ENCODE assay signal across 14 cellular contexts in genomic region chr22:47055921-47056320, GRCh38.
"Had no signal": no experiment of that assay in that cellular context is flagged by ENCODE, and none has a peak within 500 bp of the region (broad histone marks: within the 10 kb centered on the region; RNA-seq: fewer than 3 reads in every experiment).

No MANE protein-coding gene starts in this region.

- ATAC-seq: activated naive CD4-positive, alpha-beta T cell treated with anti-CD3 and anti-CD28 coated beads, Interleukin-2, amount 50 U/mL, for 72 hours; effector memory CD8-positive, alpha-beta T cell; natural killer cell treated with Interleukin-12 subunit alpha and Interleukin-12 subunit beta and Interleukin-15 and Interleukin-18, amount 100 ng/mL, for 72 hours had no signal

- H3K9me3 ChIP-seq: thoracic aorta, upper lobe of left lung had no signal

- H3K36me3 ChIP-seq: cardiac muscle cell, thoracic aorta had no signal

- H3K4me3 Mint-ChIP-seq: activated T-helper 1 cell treated with anti-CD3 and anti-CD28 coated beads, Interleukin-12 subunit alpha, Interleukin-12 subunit beta, Interleukin-2, Interleukin-4 antibody, amounts not matched to agents 30 ng/mL and 10 ng/mL and 1 ng/mL, durations not matched to agents 14 hours and 24 hours and 36 hours; effector memory CD8-positive, alpha-beta T cell; mesothelial cell of epicardium; natural killer cell treated with Interleukin-12 subunit alpha and Interleukin-12 subunit beta and Interleukin-15 and Interleukin-18, amount 100 ng/mL, for 72 hours; T-helper 1 cell treated with Interleukin-12 subunit alpha and Interleukin-12 subunit beta and Interleukin-4 antibody, amounts not matched to agents 30 μg/mL and 1 μg/mL, for 36 hours had no signal

- H3K27me3 ChIP-seq: cardiac muscle cell, upper lobe of left lung had no signal

- H3K27ac Mint-ChIP-seq: activated T-helper 1 cell treated with anti-CD3 and anti-CD28 coated beads, Interleukin-12 subunit alpha, Interleukin-12 subunit beta, Interleukin-2, Interleukin-4 antibody, amounts not matched to agents 30 ng/mL and 10 ng/mL and 1 ng/mL, durations not matched to agents 14 hours and 24 hours and 36 hours; mesothelial cell of epicardium; natural killer cell treated with Interleukin-12 subunit alpha and Interleukin-12 subunit beta and Interleukin-15 and Interleukin-18, amount 100 ng/mL, for 72 hours; T-helper 1 cell treated with Interleukin-12 subunit alpha and Interleukin-12 subunit beta and Interleukin-4 antibody, amounts not matched to agents 30 μg/mL and 1 μg/mL, for 36 hours had no signal

- H3K9me3 Mint-ChIP-seq: activated naive CD4-positive, alpha-beta T cell treated with anti-CD3 and anti-CD28 coated beads, Interleukin-2, amount 50 U/mL, for 72 hours; activated T-helper 1 cell treated with anti-CD3 and anti-CD28 coated beads, Interleukin-12 subunit alpha, Interleukin-12 subunit beta, Interleukin-2, Interleukin-4 antibody, amounts not matched to agents 30 ng/mL and 10 ng/mL and 1 ng/mL, durations not matched to agents 14 hours and 24 hours and 36 hours; effector memory CD8-positive, alpha-beta T cell; mesothelial cell of epicardium; natural killer cell treated with Interleukin-12 subunit alpha and Interleukin-12 subunit beta and Interleukin-15 and Interleukin-18, amount 100 ng/mL, for 72 hours; T-helper 1 cell treated with Interleukin-12 subunit alpha and Interleukin-12 subunit beta and Interleukin-4 antibody, amounts not matched to agents 30 μg/mL and 1 μg/mL, for 36 hours had no signal

- H3K36me3 Mint-ChIP-seq: activated naive CD4-positive, alpha-beta T cell treated with anti-CD3 and anti-CD28 coated beads, Interleukin-2, amount 50 U/mL, for 72 hours; natural killer cell treated with Interleukin-12 subunit alpha and Interleukin-12 subunit beta and Interleukin-15 and Interleukin-18, amount 100 ng/mL, for 72 hours had no signal

- DNase-seq: activated CD4-positive, alpha-beta T cell treated with anti-CD3 and anti-CD28 coated beads for 1 hour; activated gamma-delta T cell treated with Interleukin-2 at 50 U/mL for 16 hours; amniotic stem cell; effector memory CD8-positive, alpha-beta T cell; nucleus accumbens had no signal

- H3K4me3 ChIP-seq: cardiac muscle cell, lung, thoracic aorta, upper lobe of left lung had no signal

- H3K27ac ChIP-seq: cardiac muscle cell, thoracic aorta, upper lobe of left lung had no signal

- H3K27me3 Mint-ChIP-seq: effector memory CD8-positive, alpha-beta T cell; natural killer cell treated with Interleukin-12 subunit alpha and Interleukin-12 subunit beta and Interleukin-15 and Interleukin-18, amount 100 ng/mL, for 72 hours had no signal

- H3K4me1 ChIP-seq: upper lobe of left lung had no signal
